ENCODE assay signal across 36 cellular contexts in the genomic region with DNA sequence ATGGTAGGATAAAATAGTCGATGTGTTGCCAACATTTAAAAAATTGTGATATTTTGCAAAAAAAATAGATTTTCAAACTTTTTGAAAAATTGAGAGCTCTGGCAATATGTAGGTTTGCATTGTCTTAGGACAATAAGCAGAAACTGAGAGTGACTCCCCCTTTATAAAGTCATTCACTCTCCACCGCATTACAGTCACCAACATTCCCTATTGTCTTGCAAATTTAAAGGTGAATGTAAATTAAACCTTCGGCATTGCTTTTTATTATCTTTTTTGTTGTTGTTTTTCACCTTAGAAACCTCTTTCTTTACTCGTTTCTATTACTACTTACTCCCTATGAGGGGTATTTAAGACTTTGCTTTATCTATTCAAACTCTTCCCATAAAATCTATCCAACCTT.
"Had no signal": no experiment of that assay in that cellular context is flagged by ENCODE, and none has a peak within 500 bp of the region (broad histone marks: within the 10 kb centered on the region; RNA-seq: fewer than 3 reads in every experiment).

No MANE protein-coding gene starts in this region.

- H3K27me3 ChIP-seq: ascending aorta, cardiac muscle cell had no signal

- H3K27ac ChIP-seq: ascending aorta, cardiac muscle cell had no signal

- H3K9me3 ChIP-seq: ascending aorta had no signal

- H3K36me3 Mint-ChIP-seq: activated CD8-positive, alpha-beta memory T cell treated with anti-CD3 and anti-CD28 coated beads, Interleukin-2, amount 10 ng/mL, durations not matched to agents 7 days and 5 days; activated naive CD4-positive, alpha-beta T cell treated with anti-CD3 and anti-CD28 coated beads, Interleukin-2, amount 10 ng/mL, durations not matched to agents 7 days and 5 days; activated naive CD4-positive, alpha-beta T cell treated with anti-CD3 and anti-CD28 coated beads, Interleukin-2, amount 50 U/mL, for 24 hours; activated naive CD8-positive, alpha-beta T cell; activated naive CD8-positive, alpha-beta T cell treated with anti-CD3 and anti-CD28 coated beads, Interleukin-2, amount 10 ng/mL, durations not matched to agents 7 days and 5 days; brain had no signal

- H3K4me3 Mint-ChIP-seq: activated CD4-positive, alpha-beta memory T cell treated with anti-CD3 and anti-CD28 coated beads, Interleukin-2, amount 10 ng/mL, durations not matched to agents 7 days and 5 days; activated CD4-positive, alpha-beta T cell treated with anti-CD3 and anti-CD28 coated beads for 36 hours; activated CD4-positive, alpha-beta T cell treated with anti-CD3 and anti-CD28 coated beads, Interleukin-2, amount 10 ng/mL, durations not matched to agents 7 days and 5 days; activated CD8-positive, alpha-beta memory T cell treated with anti-CD3 and anti-CD28 coated beads, Interleukin-2, amount 10 ng/mL, durations not matched to agents 7 days and 5 days; activated CD8-positive, alpha-beta T cell treated with anti-CD3 and anti-CD28 coated beads, Interleukin-2, amount 10 ng/mL, durations not matched to agents 7 days and 5 days; activated naive CD4-positive, alpha-beta T cell treated with anti-CD3 and anti-CD28 coated beads, Interleukin-2, amount 10 ng/mL, durations not matched to agents 7 days and 5 days; activated naive CD4-positive, alpha-beta T cell treated with anti-CD3 and anti-CD28 coated beads, Interleukin-2, amount 50 U/mL, for 24 hours; activated naive CD8-positive, alpha-beta T cell; activated naive CD8-positive, alpha-beta T cell treated with anti-CD3 and anti-CD28 coated beads, Interleukin-2, amount 10 ng/mL, durations not matched to agents 7 days and 5 days; activated naive CD8-positive, alpha-beta T cell treated with anti-CD3 and anti-CD28 coated beads, Interleukin-2, amount 50 U/mL, for 24 hours; activated T-cell treated with anti-CD3 and anti-CD28 coated beads, Interleukin-2, amount 50 U/mL, for 24 hours; brain; central memory CD8-positive, alpha-beta T cell; T-helper 1 cell treated with Interleukin-12 subunit alpha and Interleukin-12 subunit beta and Interleukin-4 antibody, amounts not matched to agents 30 μg/mL and 1 μg/mL, for 36 hours; T-helper 2 cell treated with Interferon-gamma antibody and Interleukin-4, amounts not matched to agents 5 μg/mL and 100 μg/mL, for 36 hours had no signal

- H3K27me3 Mint-ChIP-seq: activated CD4-positive, alpha-beta memory T cell treated with anti-CD3 and anti-CD28 coated beads, Interleukin-2, amount 10 ng/mL, durations not matched to agents 7 days and 5 days; activated CD4-positive, alpha-beta T cell treated with anti-CD3 and anti-CD28 coated beads for 36 hours; activated CD4-positive, alpha-beta T cell treated with anti-CD3 and anti-CD28 coated beads, Interleukin-2, amount 10 ng/mL, durations not matched to agents 7 days and 5 days; activated CD8-positive, alpha-beta memory T cell treated with anti-CD3 and anti-CD28 coated beads, Interleukin-2, amount 10 ng/mL, durations not matched to agents 7 days and 5 days; activated naive CD4-positive, alpha-beta T cell treated with anti-CD3 and anti-CD28 coated beads, Interleukin-2, amount 10 ng/mL, durations not matched to agents 7 days and 5 days; activated naive CD4-positive, alpha-beta T cell treated with anti-CD3 and anti-CD28 coated beads, Interleukin-2, amount 50 U/mL, for 24 hours; activated naive CD8-positive, alpha-beta T cell; activated naive CD8-positive, alpha-beta T cell treated with anti-CD3 and anti-CD28 coated beads, Interleukin-2, amount 10 ng/mL, durations not matched to agents 7 days and 5 days; activated naive CD8-positive, alpha-beta T cell treated with anti-CD3 and anti-CD28 coated beads, Interleukin-2, amount 50 U/mL, for 24 hours; activated T-cell treated with anti-CD3 and anti-CD28 coated beads, Interleukin-2, amount 50 U/mL, for 24 hours; brain; central memory CD8-positive, alpha-beta T cell had no signal

- H3K4me3 ChIP-seq: ascending aorta, cardiac muscle cell had no signal

- H3K4me1 Mint-ChIP-seq: activated CD4-positive, alpha-beta memory T cell treated with anti-CD3 and anti-CD28 coated beads, Interleukin-2, amount 10 ng/mL, durations not matched to agents 7 days and 5 days; activated CD4-positive, alpha-beta T cell treated with anti-CD3 and anti-CD28 coated beads for 36 hours; activated CD4-positive, alpha-beta T cell treated with anti-CD3 and anti-CD28 coated beads, Interleukin-2, amount 10 ng/mL, durations not matched to agents 7 days and 5 days; activated CD8-positive, alpha-beta memory T cell treated with anti-CD3 and anti-CD28 coated beads, Interleukin-2, amount 10 ng/mL, durations not matched to agents 7 days and 5 days; activated naive CD4-positive, alpha-beta T cell treated with anti-CD3 and anti-CD28 coated beads, Interleukin-2, amount 10 ng/mL, durations not matched to agents 7 days and 5 days; activated naive CD4-positive, alpha-beta T cell treated with anti-CD3 and anti-CD28 coated beads, Interleukin-2, amount 50 U/mL, for 24 hours; activated naive CD8-positive, alpha-beta T cell treated with anti-CD3 and anti-CD28 coated beads, Interleukin-2, amount 10 ng/mL, durations not matched to agents 7 days and 5 days; activated naive CD8-positive, alpha-beta T cell treated with anti-CD3 and anti-CD28 coated beads, Interleukin-2, amount 50 U/mL, for 24 hours; brain; central memory CD8-positive, alpha-beta T cell had no signal

- DNase-seq: activated CD4-positive, alpha-beta memory T cell treated with anti-CD3 and anti-CD28 coated beads, Interleukin-2, amount 10 ng/mL, durations not matched to agents 7 days and 5 days; activated CD4-positive, alpha-beta T cell treated with anti-CD3 and anti-CD28 coated beads for 1 hour; activated CD4-positive, alpha-beta T cell treated with anti-CD3 and anti-CD28 coated beads for 36 hours; activated CD4-positive, alpha-beta T cell treated with anti-CD3 and anti-CD28 coated beads for 48 hours; activated CD4-positive, alpha-beta T cell treated with anti-CD3 and anti-CD28 coated beads, Interleukin-2, amount 10 ng/mL, durations not matched to agents 7 days and 5 days; activated CD4-positive, alpha-beta T cell treated with anti-CD3 and anti-CD28 coated beads, Interleukin-2, amount 50 U/mL, for 48 hours; activated CD4-positive, CD25-positive, alpha-beta regulatory T cell; activated CD8-positive, alpha-beta memory T cell treated with anti-CD3 and anti-CD28 coated beads for 24 hours; activated CD8-positive, alpha-beta memory T cell treated with anti-CD3 and anti-CD28 coated beads, Interleukin-2, amount 10 ng/mL, durations not matched to agents 7 days and 5 days; activated CD8-positive, alpha-beta memory T cell treated with anti-CD3 and anti-CD28 coated beads, Interleukin-2, amount 50 U/mL, for 48 hours; activated CD8-positive, alpha-beta T cell treated with anti-CD3 and anti-CD28 coated beads, Interleukin-2, amount 10 ng/mL, durations not matched to agents 7 days and 5 days; activated effector memory CD4-positive, alpha-beta T cell treated with Interleukin-2 at 50 U/mL for 16 hours; activated gamma-delta T cell; activated naive CD4-positive, alpha-beta T cell treated with anti-CD3 and anti-CD28 coated beads, Interleukin-2, amount 10 ng/mL, durations not matched to agents 7 days and 5 days; activated naive CD4-positive, alpha-beta T cell treated with Interleukin-2 at 50 U/mL for 16 hours; activated naive CD8-positive, alpha-beta T cell treated with anti-CD3 and anti-CD28 coated beads, Interleukin-2, amount 10 ng/mL, durations not matched to agents 7 days and 5 days; activated naive CD8-positive, alpha-beta T cell treated with anti-CD3 and anti-CD28 coated beads, Interleukin-2, amount 50 U/mL, for 24 hours; activated T-cell treated with anti-CD3 and anti-CD28 coated beads, Interleukin-2, amount 50 U/mL, for 24 hours; activated T-cell treated with anti-CD3 and anti-CD28 coated beads, Interleukin-2, amount 50 U/mL, for 48 hours; amygdala; anterior cingulate cortex; caudate nucleus; cerebellar nuclear complex; T-helper 1 cell; T-helper 2 cell; T-helper 9 cell had no signal

- H3K27ac Mint-ChIP-seq: activated CD4-positive, alpha-beta memory T cell treated with anti-CD3 and anti-CD28 coated beads, Interleukin-2, amount 10 ng/mL, durations not matched to agents 7 days and 5 days; activated CD4-positive, alpha-beta T cell treated with anti-CD3 and anti-CD28 coated beads for 36 hours; activated CD4-positive, alpha-beta T cell treated with anti-CD3 and anti-CD28 coated beads, Interleukin-2, amount 10 ng/mL, durations not matched to agents 7 days and 5 days; activated CD8-positive, alpha-beta memory T cell treated with anti-CD3 and anti-CD28 coated beads, Interleukin-2, amount 10 ng/mL, durations not matched to agents 7 days and 5 days; activated CD8-positive, alpha-beta T cell treated with anti-CD3 and anti-CD28 coated beads, Interleukin-2, amount 10 ng/mL, durations not matched to agents 7 days and 5 days; activated naive CD4-positive, alpha-beta T cell treated with anti-CD3 and anti-CD28 coated beads, Interleukin-2, amount 10 ng/mL, durations not matched to agents 7 days and 5 days; activated naive CD4-positive, alpha-beta T cell treated with anti-CD3 and anti-CD28 coated beads, Interleukin-2, amount 50 U/mL, for 24 hours; activated naive CD8-positive, alpha-beta T cell; activated naive CD8-positive, alpha-beta T cell treated with anti-CD3 and anti-CD28 coated beads, Interleukin-2, amount 10 ng/mL, durations not matched to agents 7 days and 5 days; activated naive CD8-positive, alpha-beta T cell treated with anti-CD3 and anti-CD28 coated beads, Interleukin-2, amount 50 U/mL, for 24 hours; activated T-cell treated with anti-CD3 and anti-CD28 coated beads, Interleukin-2, amount 50 U/mL, for 24 hours; activated T-helper 2 cell treated with anti-CD3 and anti-CD28 coated beads, Interferon-gamma antibody, Interleukin-2, Interleukin-4, amounts not matched to agents 10 μg/mL and 5 μg/mL and 100 μg/mL, durations not matched to agents 14 hours and 24 hours and 36 hours; brain; T-helper 1 cell treated with Interleukin-12 subunit alpha and Interleukin-12 subunit beta and Interleukin-4 antibody, amounts not matched to agents 30 μg/mL and 1 μg/mL, for 36 hours; T-helper 2 cell treated with Interferon-gamma antibody and Interleukin-4, amounts not matched to agents 5 μg/mL and 100 μg/mL, for 36 hours had no signal

- H3K4me1 ChIP-seq: ascending aorta had no signal

- H3K9me3 Mint-ChIP-seq: activated CD4-positive, alpha-beta T cell treated with anti-CD3 and anti-CD28 coated beads, Interleukin-2, amount 10 ng/mL, durations not matched to agents 7 days and 5 days; activated naive CD4-positive, alpha-beta T cell treated with anti-CD3 and anti-CD28 coated beads, Interleukin-2, amount 50 U/mL, for 24 hours; T-helper 1 cell treated with Interleukin-12 subunit alpha and Interleukin-12 subunit beta and Interleukin-4 antibody, amounts not matched to agents 30 μg/mL and 1 μg/mL, for 36 hours had no signal

- H3K36me3 ChIP-seq: ascending aorta, cardiac muscle cell had no signal

- ATAC-seq: activated CD4-positive, alpha-beta T cell treated with anti-CD3 and anti-CD28 coated beads for 36 hours; activated CD4-positive, CD25-positive, alpha-beta regulatory T cell treated with anti-CD3 and anti-CD28 coated beads, Interleukin-2, amount 50 U/mL, for 24 hours; activated CD8-positive, alpha-beta memory T cell treated with anti-CD3 and anti-CD28 coated beads, Interleukin-2, amount 10 ng/mL, durations not matched to agents 7 days and 5 days; activated CD8-positive, alpha-beta T cell treated with anti-CD3 and anti-CD28 coated beads, Interleukin-2, amount 10 ng/mL, durations not matched to agents 7 days and 5 days; activated naive CD8-positive, alpha-beta T cell treated with anti-CD3 and anti-CD28 coated beads, Interleukin-2, amount 50 U/mL, for 24 hours had no signal
